Comparison of ENCODE assay signal across 17 cellular contexts in the genomic region with DNA sequence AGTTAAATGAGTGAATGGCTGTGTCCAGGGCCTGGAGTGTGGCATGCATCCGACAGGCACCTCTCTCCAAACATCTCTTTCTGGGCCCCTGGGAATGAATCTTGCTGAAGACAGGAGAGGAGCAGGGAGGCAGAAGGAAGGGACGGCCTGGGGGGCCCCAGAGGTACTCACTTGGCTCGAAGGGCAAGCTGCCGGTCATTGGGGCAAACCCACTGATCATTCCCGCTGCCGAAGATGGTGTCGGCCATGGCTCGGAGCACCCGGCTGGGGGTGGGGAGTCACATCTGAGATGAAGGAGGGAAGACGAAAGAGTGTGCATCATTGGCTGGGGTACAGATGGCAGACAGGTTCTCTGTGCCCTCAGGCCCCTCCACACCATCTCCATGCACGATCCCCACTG. TPM values are rescaled to one million over a fixed set of nuclear protein-coding genes. Genes with fewer than 3 reads are reported as not detected.
DNase-seq lines count a peak whose midpoint lies in the region; ATAC-seq and TF ChIP-seq lines count a peak whose summit lies in the region.
"Had no signal": no experiment of that assay in that cellular context is flagged by ENCODE, and none has a peak within 500 bp of the region (broad histone marks: within the 10 kb centered on the region; RNA-seq: fewer than 3 reads in every experiment).

No MANE protein-coding gene starts in this region.

- peaks cover 14 to 15% of the 10 kb centered on the region in 2 experiments for H3K4me1 Mint-ChIP-seq in H9

- TF ChIP-seq POLR2A in ovary (IDR thresholded peaks at IDR 0.05), result no peak

- no peak overlapping the region for H3K23ac ChIP-seq in H9 (ENCODE audit: insufficient read length, low read depth, low read length)

- H3K4ac ChIP-seq in H9 (ENCODE audit: low read depth, low read length), result no peak overlapping the region

- no CpG with 5 or more reads among the region's 11 CpGs for WGBS in H9 (ENCODE audit: extremely low coverage, insufficient read length, low lambda C conversion rate)
- WGBS in ovary, 3 donors, result 93 to 98% (median 96%) methylated on average over 11 of the region's 11 CpGs

- no peak overlapping the region for H3K56ac ChIP-seq in H9 (ENCODE audit: insufficient read length, low read depth, low read length)

- no peak overlapping the region for H2BK20ac ChIP-seq in H9 (ENCODE audit: low read depth, low read length, poor library complexity, severe bottlenecking)

- H3K27ac Mint-ChIP-seq in H9, result no peak overlapping the region

- no peaks in the 10 kb centered on the region for H3K36me3 ChIP-seq in RWPE2 (ENCODE audit: low read depth)
- no peaks in the 10 kb centered on the region for H3K36me3 ChIP-seq in mucosa of descending colon (ENCODE audit: low read depth)
- H3K36me3 ChIP-seq in ovary, result no peaks in the 10 kb centered on the region

- H3K27me3 Mint-ChIP-seq in H9 (ENCODE audit: low read depth), result peaks cover 4% of the 10 kb centered on the region

- H3K4me3 Mint-ChIP-seq in H9, result no peak overlapping the region
- H3K4me3 Mint-ChIP-seq: CD8-positive, alpha-beta memory T cell had no signal

- no peaks in the 10 kb centered on the region for H3K23me2 ChIP-seq in H9 (ENCODE audit: insufficient read length, low read depth, low read length, poor library complexity, severe bottlenecking)

- H3K9me3 ChIP-seq in H9 (ENCODE audit: control insufficient read depth, low read depth, low read length) (no peaks in the 10 kb centered on the region), RWPE2 (ENCODE audit: severe bottlenecking) (no peaks in the 10 kb centered on the region), mucosa of descending colon (no peaks in the 10 kb centered on the region), ovary (no peaks in the 10 kb centered on the region)
- H3K9me3 ChIP-seq: BLaER1, Caco-2 had no signal

- H3K9me3 Mint-ChIP-seq in H9, result no peaks in the 10 kb centered on the region
- H3K9me3 Mint-ChIP-seq: CD8-positive, alpha-beta memory T cell had no signal

- H3K14ac ChIP-seq in H9 (ENCODE audit: insufficient read depth, low read length), result no peak overlapping the region

- intact Hi-C loops in mucosa of descending colon (cut with DNase I, micrococcal nuclease), result no loop called here
- intact Hi-C loops in ovary (cut with DNase I), result no loop called here

- no peak overlapping the region for H4K5ac ChIP-seq in H9 (ENCODE audit: insufficient read length, low read depth, low read length)

- H2BK5ac ChIP-seq in H9 (ENCODE audit: insufficient read length, low read length), result no peak overlapping the region

- no peak for TF ChIP-seq CTCF in H9 (conservative IDR thresholded peaks at IDR 0.05)
- no peak for TF ChIP-seq CTCF in RWPE2 (IDR thresholded peaks at IDR 0.05; ENCODE audit: poor library complexity, severe bottlenecking)
- TF ChIP-seq CTCF in mucosa of descending colon (IDR thresholded peaks at IDR 0.05), result no peak
- no peak for TF ChIP-seq CTCF in ovary (IDR thresholded peaks at IDR 0.05)

- H3K36me3 Mint-ChIP-seq in H9 (ENCODE audit: insufficient read depth in 1 of 3, low read depth in 3 of 3), result no peaks in the 10 kb centered on the region; a peak in 1 of 7 replicates

- H3K18ac ChIP-seq in H9 (ENCODE audit: insufficient read length, low read depth, low read length), result no peak overlapping the region

- H2BK120ac ChIP-seq in H9 (ENCODE audit: low read depth, low read length, poor library complexity, severe bottlenecking), result no peak overlapping the region

- H3K4me1 ChIP-seq in H9 (ENCODE audit: insufficient read depth, low read length) (no peaks in the 10 kb centered on the region), RWPE2 (ENCODE audit: insufficient read depth, poor library complexity, severe bottlenecking) (no peaks in the 10 kb centered on the region), mucosa of descending colon (ENCODE audit: low read depth) (no peaks in the 10 kb centered on the region), ovary (ENCODE audit: insufficient read depth) (peaks cover 5% of the 10 kb centered on the region)
- H3K4me1 ChIP-seq: Caco-2 had no signal

- no peak overlapping the region for H3K9ac ChIP-seq in H9 (ENCODE audit: extremely low read depth, insufficient read length, low read length)
- H3K9ac ChIP-seq: BLaER1 had no signal

- H2AFZ ChIP-seq in H9 (ENCODE audit: low read length), result no peak overlapping the region

- H4K91ac ChIP-seq in H9 (ENCODE audit: insufficient read length, low read depth, low read length), result no peak overlapping the region

- H3K27me3 ChIP-seq in H9 (ENCODE audit: insufficient read depth, low read length) (no peaks in the 10 kb centered on the region), RWPE2 (ENCODE audit: insufficient read depth, poor library complexity, severe bottlenecking) (no peaks in the 10 kb centered on the region), ovary (no peaks in the 10 kb centered on the region)

- ATAC-seq in RWPE2 (ENCODE audit: low read depth) (no peak), mucosa of descending colon (no peak), HG03095 (IDR thresholded peaks at IDR 0.05; ENCODE audit: unreplicated experiment) (no peak)

- no peak overlapping the region for H2BK12ac ChIP-seq in H9 (ENCODE audit: insufficient read length, low read depth, low read length)

- H3K4me3 ChIP-seq in RWPE2 (ENCODE audit: severe bottlenecking) (no peak overlapping the region), mucosa of descending colon (no peak overlapping the region), ovary (no peak overlapping the region)
- H3K4me3 ChIP-seq: BLaER1 had no signal

- no peak overlapping the region for H4K8ac ChIP-seq in H9 (replicated peaks; ENCODE audit: insufficient read length, low read depth, low read length)

- no peak overlapping the region for H2BK15ac ChIP-seq in H9 (ENCODE audit: low read depth, low read length)

- no peaks in the 10 kb centered on the region for H3K79me1 ChIP-seq in H9 (ENCODE audit: insufficient read depth, low read depth, low read length, poor library complexity, severe bottlenecking)

- H3T11ph ChIP-seq in H9 (ENCODE audit: low read length), result no peak overlapping the region

- H3K79me2 ChIP-seq in H9 (ENCODE audit: insufficient read depth, low read length), result no peaks in the 10 kb centered on the region

- DNase-seq in H9 (peak; percentile 26), RWPE2 (ENCODE audit: low spot score) (peak; percentile 29), mucosa of descending colon (peak in 2 of 3 donors; percentile 8 to 34), ovary (peak in 4 of 5 donors; percentile 10 to 28 (median 20)), GF-D8 (lab: John Stamatoyannopoulos, UW) (no peak), kidney glomerular epithelial cell (lab: John Stamatoyannopoulos, UW) (no peak)
- no peak for DNase-seq in activated CD4-positive, alpha-beta T cell treated with anti-CD3 and anti-CD28 coated beads for 1 hour
- DNase-seq: 8988T, AML-193, Caco-2, DND-41, GDM1, GOT3, HCEC 1CT had no signal

- no peak for TF ChIP-seq EP300 in ovary (IDR thresholded peaks at IDR 0.05)

- H2AK5ac ChIP-seq in H9 (ENCODE audit: insufficient read length, low read length), result no peak overlapping the region

- no peak overlapping the region for H3K27ac ChIP-seq in H9 (ENCODE audit: insufficient read length, low read depth, low read length)
- H3K27ac ChIP-seq in RWPE2 (ENCODE audit: poor library complexity, severe bottlenecking), result no peak overlapping the region
- H3K27ac ChIP-seq in ovary, result no peak overlapping the region
- H3K27ac ChIP-seq: BLaER1 had no signal

- H4K20me1 ChIP-seq in H9 (ENCODE audit: control insufficient read depth, insufficient read depth, insufficient read length), result no peaks in the 10 kb centered on the region

- no peak overlapping the region for H3K4me2 ChIP-seq in H9 (ENCODE audit: insufficient read depth, insufficient read length, low read length)
- H3K4me2 ChIP-seq: BLaER1 had no signal

RNA-seq across cellular contexts. Expression of a gene that starts 25.3 kb away (rescaled TPM):
- total RNA-seq in H9 (2021), result 2.3 and 3.0 TPM in 2 replicates
- total RNA-seq in mucosa of descending colon, result 10 to 100 TPM; 24.0 to 44.1 (median 36.7) TPM
- total RNA-seq in ovary, result 10 to 100 TPM; 19.4 to 43.8 (median 25.5) TPM
- polyA plus RNA-seq in ovary, result 10 to 100 TPM in 1 of 2 donors, 1 to 10 TPM in 1; 5.8 to 15.6 TPM

Comparison
In these comparisons a context has a peak if more than half of its experiments do, and no peak if none do; other contexts are left out.
1. DNase-seq: peak in H9 (single experiment), RWPE2 (single experiment), mucosa of descending colon (2 of 3) and ovary (4 of 5); none in GF-D8 (single experiment), activated CD4-positive, alpha-beta T cell treated with anti-CD3 and anti-CD28 coated beads for 1 hour (single experiment) and kidney glomerular epithelial cell (single experiment).